18 cellular contexts compared by ENCODE assay signal in genomic region chr20:25089096-25089495, GRCh38. TPM values are rescaled to one million over a fixed set of nuclear protein-coding genes. Genes with fewer than 3 reads are reported as not detected.
A peak's percentile ranks its signal among the peaks of the same experiment; 100 is the strongest.
DNase-seq lines count a peak whose midpoint lies in the region; ATAC-seq and TF ChIP-seq lines count a peak whose summit lies in the region.
"Had no signal": no experiment of that assay in that cellular context is flagged by ENCODE, and none has a peak within 500 bp of the region (broad histone marks: within the 10 kb centered on the region; RNA-seq: fewer than 3 reads in every experiment).

No MANE protein-coding gene starts in this region.

- peaks cover 33% of the 10 kb centered on the region for H3K27me3 Mint-ChIP-seq in T-helper 2 cell treated with Interferon-gamma antibody and Interleukin-4, amounts not matched to agents 5 μg/mL and 100 μg/mL, for 36 hours (ENCODE audit: low read depth)
- peaks cover 15% of the 10 kb centered on the region for H3K27me3 Mint-ChIP-seq in CD8-positive, alpha-beta T cell (ENCODE audit: low read depth)
- H3K27me3 Mint-ChIP-seq in T-helper 17 cell: peaks cover 19% of the 10 kb centered on the region

- intact Hi-C loops in CD8-positive, alpha-beta T cell (cut with DNase I, micrococcal nuclease): loop anchor here in 1 of 2 experiments (5.0 kb wide), 1 partner anchor 103 kb away; no protein-coding TSS in a partner anchor
- intact Hi-C loops in posterior vena cava (cut with DNase I): loop anchor here in 1 of 2 donors (10.0 kb wide), 1 partner anchor 326 kb away; no protein-coding TSS in a partner anchor

- H3K36me3 Mint-ChIP-seq in T-helper 2 cell treated with Interferon-gamma antibody and Interleukin-4, amounts not matched to agents 5 μg/mL and 100 μg/mL, for 36 hours (ENCODE audit: low read depth): no peaks in the 10 kb centered on the region
- H3K36me3 Mint-ChIP-seq in CD8-positive, alpha-beta T cell: no peaks in the 10 kb centered on the region
- no peaks in the 10 kb centered on the region for H3K36me3 Mint-ChIP-seq in T-helper 17 cell (ENCODE audit: low read depth)

- H3K9me3 Mint-ChIP-seq in T-helper 2 cell treated with Interferon-gamma antibody and Interleukin-4, amounts not matched to agents 5 μg/mL and 100 μg/mL, for 36 hours: no peaks in the 10 kb centered on the region
- H3K9me3 Mint-ChIP-seq in CD8-positive, alpha-beta T cell: no peaks in the 10 kb centered on the region
- H3K9me3 Mint-ChIP-seq: CD4-positive, alpha-beta T cell had no signal

- no peak overlapping the region for H3K27ac Mint-ChIP-seq in T-helper 2 cell treated with Interferon-gamma antibody and Interleukin-4, amounts not matched to agents 5 μg/mL and 100 μg/mL, for 36 hours
- H3K27ac Mint-ChIP-seq in CD8-positive, alpha-beta T cell: peak overlapping the region; percentile 52
- H3K27ac Mint-ChIP-seq in T-helper 17 cell: peak overlapping the region; percentile 86

- peaks cover 37% of the 10 kb centered on the region for H3K4me1 ChIP-seq in CD8-positive, alpha-beta T cell (ENCODE audit: insufficient read depth, low read length)
- H3K4me1 ChIP-seq: HAP-1 had no signal

- no peaks in the 10 kb centered on the region for H3K9me3 ChIP-seq in CD8-positive, alpha-beta T cell (ENCODE audit: low read length)
- H3K9me3 ChIP-seq in T-helper 17 cell (ENCODE audit: control insufficient read depth, low read length, poor library complexity, severe bottlenecking): no peaks in the 10 kb centered on the region
- H3K9me3 ChIP-seq: HAP-1 had no signal

- H3K27me3 ChIP-seq in CD8-positive, alpha-beta T cell (ENCODE audit: insufficient read depth, low read length): peaks cover 2% of the 10 kb centered on the region

- CTCF ChIA-PET in CD8-positive, alpha-beta T cell (lab: Charles Lee): interaction anchor here (0.8 kb wide), 1 partner anchor 94 kb away, joined by 4 read pairs; no protein-coding TSS in a partner anchor

- no peak overlapping the region for H3K4me3 ChIP-seq in CD8-positive, alpha-beta T cell (ENCODE audit: low read depth, low read length)
- H3K4me3 ChIP-seq: HAP-1 had no signal

- H3K4me3 Mint-ChIP-seq in T-helper 2 cell treated with Interferon-gamma antibody and Interleukin-4, amounts not matched to agents 5 μg/mL and 100 μg/mL, for 36 hours: peak overlapping the region; percentile 18
- no peak overlapping the region for H3K4me3 Mint-ChIP-seq in CD8-positive, alpha-beta T cell
- H3K4me3 Mint-ChIP-seq in T-helper 17 cell: no peak overlapping the region
- H3K4me3 Mint-ChIP-seq: CD4-positive, alpha-beta T cell had no signal

- POLR2A ChIA-PET in CD8-positive, alpha-beta T cell (lab: Charles Lee): interaction anchor here (3.2 kb wide), 1 partner anchor 31 kb away, joined by 24 read pairs; the partner anchor contains the start of gene ACSS1

- ATAC-seq in CD8-positive, alpha-beta T cell: no peak
- ATAC-seq in T-helper 17 cell: no peak

- H3K36me3 ChIP-seq in CD8-positive, alpha-beta T cell (ENCODE audit: insufficient read depth, low read length): no peaks in the 10 kb centered on the region
- H3K36me3 ChIP-seq: HAP-1 had no signal

- H3K4me1 Mint-ChIP-seq in T-helper 2 cell treated with Interferon-gamma antibody and Interleukin-4, amounts not matched to agents 5 μg/mL and 100 μg/mL, for 36 hours (ENCODE audit: low read depth): peaks cover 19% of the 10 kb centered on the region
- H3K4me1 Mint-ChIP-seq in CD8-positive, alpha-beta T cell (ENCODE audit: low read depth): peaks cover 39% of the 10 kb centered on the region
- peaks cover 38% of the 10 kb centered on the region for H3K4me1 Mint-ChIP-seq in T-helper 17 cell

- TF ChIP-seq CTCF in CD8-positive, alpha-beta T cell (IDR thresholded peaks at IDR 0.05): no peak

- H3K27ac ChIP-seq in CD8-positive, alpha-beta T cell (ENCODE audit: low read depth, low read length): no peak overlapping the region
- H3K27ac ChIP-seq: 22Rv1 had no signal

- no peak for DNase-seq in T-helper 2 cell treated with Interferon-gamma antibody and Interleukin-4, amounts not matched to agents 5 μg/mL and 100 μg/mL, for 36 hours (ENCODE audit: low spot score)
- DNase-seq in T-helper 2 cell (no peak), T-helper 17 cell (no peak), posterior vena cava (ENCODE audit: low spot score) (peak; percentile 23), HuH-7 (ENCODE audit: low spot score) (no peak), cerebellar nuclear complex (lab: John Stamatoyannopoulos, UW) (no peak)
- no peak for DNase-seq in CD8-positive, alpha-beta T cell
- DNase-seq in activated CD8-positive, alpha-beta memory T cell treated with anti-CD3 and anti-CD28 coated beads, Interleukin-2, amount 50 U/mL, for 4 hours: no peak
- DNase-seq: CD4-positive, alpha-beta T cell; COR-L47; DMS153; DMS79 treated with DMSO at 0.1 percent for 48 hours; GDM1 had no signal

RNA-seq across cellular contexts. Expression of gene VSX1, which starts 7.2 kb away (rescaled TPM):
- total RNA-seq in CD8-positive, alpha-beta T cell: not detected
- total RNA-seq in T-helper 17 cell: not detected
- total RNA-seq in posterior vena cava: not detected
- total RNA-seq: A673; CD4-positive, alpha-beta T cell; H1; HT1080 had no signal

RNA-seq across cellular contexts. Expression of gene ACSS1, which starts 31.2 kb away (rescaled TPM):
- 10 to 100 TPM; 17.5 to 17.7 TPM for total RNA-seq in CD8-positive, alpha-beta T cell
- total RNA-seq in T-helper 17 cell (10 to 100 TPM; 33.1 to 34.0 TPM), posterior vena cava (10 to 100 TPM; 11.6 to 12.2 TPM)
